ENCODE assay signal across 9 cellular contexts in genomic region chr6:31945507-31946369, GRCh38. TPM values are rescaled to one million over a fixed set of nuclear protein-coding genes. Genes with fewer than 3 reads are reported as not detected.
DNase-seq lines count a peak whose midpoint lies in the region; ATAC-seq and TF ChIP-seq lines count a peak whose summit lies in the region.
"Had no signal": no experiment of that assay in that cellular context is flagged by ENCODE, and none has a peak within 500 bp of the region (broad histone marks: within the 10 kb centered on the region; RNA-seq: fewer than 3 reads in every experiment).

Gene CFB, plus strand, starts transcription at chr6:31946095. Its CDS starts 127 bp downstream, at chr6:31946222.

- peaks cover 32% of the 10 kb centered on the region for H3K27me3 Mint-ChIP-seq in brain
- no peaks in the 10 kb centered on the region for H3K27me3 Mint-ChIP-seq in T-helper 2 cell treated with Interferon-gamma antibody and Interleukin-4, amounts not matched to agents 5 μg/mL and 100 μg/mL, for 36 hours (ENCODE audit: low read depth)

- peak within 1 kb of the TSS; percentile 3 to 69 for H3K27ac ChIP-seq in testis

- TF ChIP-seq CTCF in brain (conservative IDR thresholded peaks at IDR 0.05) = no peak
- no peak for TF ChIP-seq CTCF in testis (IDR thresholded peaks at IDR 0.05)

- ATAC-seq in left colon (peak; percentile 93), GM19351 (IDR thresholded peaks at IDR 0.05; ENCODE audit: unreplicated experiment) (no peak), HG03520 (IDR thresholded peaks at IDR 0.05; ENCODE audit: unreplicated experiment) (no peak)

- H3K36me3 Mint-ChIP-seq in brain = no peaks in the 10 kb centered on the region
- no peaks in the 10 kb centered on the region for H3K36me3 Mint-ChIP-seq in T-helper 2 cell treated with Interferon-gamma antibody and Interleukin-4, amounts not matched to agents 5 μg/mL and 100 μg/mL, for 36 hours (ENCODE audit: low read depth)

- DNase-seq in HT-29 (ENCODE audit: low spot score) (peak; percentile 67), left colon (peak; percentile 76 to 94), testis (peak; percentile 77), NCI-H2029 treated with DMSO at 0.1 percent for 48 hours (lab: John Stamatoyannopoulos, UW) (no peak)
- no peak for DNase-seq in T-helper 2 cell treated with Interferon-gamma antibody and Interleukin-4, amounts not matched to agents 5 μg/mL and 100 μg/mL, for 36 hours (ENCODE audit: low spot score)
- DNase-seq: activated naive CD4-positive, alpha-beta T cell treated with Interleukin-2 at 50 U/mL for 16 hours had no signal

- no peaks in the 10 kb centered on the region for H3K9me3 ChIP-seq in testis

- peaks cover 15% of the 10 kb centered on the region for H3K4me1 ChIP-seq in testis

- no peaks in the 10 kb centered on the region for H3K36me3 ChIP-seq in testis (ENCODE audit: low read depth, missing control alignments)

- peaks cover 6% of the 10 kb centered on the region for H3K4me1 Mint-ChIP-seq in brain
- no peaks in the 10 kb centered on the region for H3K4me1 Mint-ChIP-seq in T-helper 2 cell treated with Interferon-gamma antibody and Interleukin-4, amounts not matched to agents 5 μg/mL and 100 μg/mL, for 36 hours (ENCODE audit: low read depth)

- peak within 1 kb of the TSS in 3 of 5 experiments; percentile 48 to 74 (median 65) for H3K27ac Mint-ChIP-seq in brain
- no peak within 1 kb of the TSS for H3K27ac Mint-ChIP-seq in T-helper 2 cell treated with Interferon-gamma antibody and Interleukin-4, amounts not matched to agents 5 μg/mL and 100 μg/mL, for 36 hours

- H3K4me3 ChIP-seq in testis = no peak within 1 kb of the TSS

- peak within 1 kb of the TSS in 1 of 5 experiments; percentile 23 for H3K4me3 Mint-ChIP-seq in brain
- H3K4me3 Mint-ChIP-seq in T-helper 2 cell treated with Interferon-gamma antibody and Interleukin-4, amounts not matched to agents 5 μg/mL and 100 μg/mL, for 36 hours = no peak within 1 kb of the TSS

- 52 to 59% methylated on average over 8 to 11 of the region's 11 CpGs for WGBS in testis, 2 donors

- peaks cover 0 to 2% (median 0%) of the 10 kb centered on the region in 5 experiments for H3K9me3 Mint-ChIP-seq in brain
- no peaks in the 10 kb centered on the region for H3K9me3 Mint-ChIP-seq in T-helper 2 cell treated with Interferon-gamma antibody and Interleukin-4, amounts not matched to agents 5 μg/mL and 100 μg/mL, for 36 hours

- intact Hi-C loops in left colon (cut with DNase I, micrococcal nuclease) (no loop called here), testis (cut with DNase I; ENCODE audit: low total_unique reads) (no loop called here)

- TF ChIP-seq POLR2A in testis (IDR thresholded peaks at IDR 0.05) = no peak

- H3K27me3 ChIP-seq in testis = no peaks in the 10 kb centered on the region

RNA-seq across cellular contexts. Expression of gene CFB, which starts in this region (rescaled TPM):
- 2.0 and 2.6 TPM in 2 replicates for total RNA-seq in HT-29 (2014; rRNA removed; shearing (Covaris generic))
- polyA plus RNA-seq in brain (ENCODE audit: insufficient read depth, low read depth, low replicate concordance) (4.8 TPM), testis (ENCODE audit: insufficient read depth, low read depth, low replicate concordance) (38.6 TPM)
- total RNA-seq in left colon (10 to 100 TPM; 22.2 to 58.8 TPM), testis (1 to 10 TPM; 4.8 to 5.8 TPM)

Comparison
In these comparisons a context has a peak if more than half of its experiments do, and no peak if none do; other contexts are left out.
1. DNase-seq: peak in HT-29 (single experiment), left colon (2 of 2) and testis (single experiment); none in NCI-H2029 treated with DMSO at 0.1 percent for 48 hours (single experiment) and T-helper 2 cell treated with Interferon-gamma antibody and Interleukin-4, amounts not matched to agents 5 μg/mL and 100 μg/mL, for 36 hours (single experiment).